In the genomic region with DNA sequence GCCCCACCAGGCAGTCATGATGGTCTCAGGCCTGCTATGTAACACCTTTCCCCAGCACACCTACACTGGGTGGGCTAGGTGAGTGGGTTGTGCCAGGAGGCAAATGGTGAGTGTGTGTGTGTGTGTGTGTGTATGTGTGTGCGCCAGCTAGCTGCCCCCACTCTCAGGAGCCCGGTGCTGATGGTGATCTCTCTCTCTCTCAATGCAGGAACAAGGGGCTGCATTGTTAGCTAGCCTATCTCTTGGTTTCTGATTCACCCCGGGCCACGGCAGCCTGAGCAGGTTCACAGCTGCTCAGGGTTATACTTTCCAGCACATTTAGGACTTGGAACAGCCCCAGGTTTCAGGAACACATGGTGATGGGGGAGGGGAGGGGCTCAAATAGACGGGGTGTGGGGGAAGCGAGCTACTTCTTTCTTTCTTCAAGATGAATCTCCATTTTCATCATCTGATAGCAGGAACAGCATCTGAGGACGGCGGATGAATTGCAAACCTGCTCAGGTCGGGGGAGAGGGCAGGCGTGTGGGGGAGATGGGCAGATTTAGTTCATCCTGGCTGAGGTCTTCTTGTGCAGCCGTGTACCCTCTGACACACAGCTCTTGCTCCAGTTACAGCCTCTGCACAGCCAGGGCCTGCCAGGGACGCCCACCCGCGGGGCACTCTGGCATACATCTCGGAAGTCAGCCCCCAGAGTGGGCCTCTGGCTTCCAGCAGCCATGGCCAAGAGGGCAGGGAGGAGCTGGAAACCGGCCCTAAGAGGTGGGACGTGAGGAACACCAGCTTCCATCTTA, we compare ENCODE assay signal across 11 cellular contexts.
DNase-seq lines count a peak whose midpoint lies in the region; ATAC-seq, FAIRE-seq and TF ChIP-seq lines count a peak whose summit lies in the region.
"Had no signal": no experiment of that assay in that cellular context is flagged by ENCODE, and none has a peak within 500 bp of the region (broad histone marks: within the 10 kb centered on the region; RNA-seq: fewer than 3 reads in every experiment).

No MANE protein-coding gene starts in this region.

- no peak for TF ChIP-seq POLR2A in HepG2 (IDR thresholded peaks at IDR 0.05; ENCODE audit: insufficient read depth in 1 of 2, low read depth in 2 of 2, low read length in 2 of 2)
- no peak for TF ChIP-seq POLR2A in right lobe of liver (IDR thresholded peaks at IDR 0.05)

- no peaks in the 10 kb centered on the region for H3K9me2 ChIP-seq in PC-9 (ENCODE audit: insufficient read depth)

- H3K14ac ChIP-seq in neuronal stem cell (ENCODE audit: low read length): peak overlapping the region; percentile 41

- H2AFZ ChIP-seq in HepG2 (ENCODE audit: low read length) (no peak overlapping the region), neuronal stem cell (ENCODE audit: low read length) (peak overlapping the region; percentile 17), PC-9 (no peak overlapping the region)

- H3K27ac ChIP-seq in HepG2 (ENCODE audit: extremely low read length, insufficient read depth, low read length) (no peak overlapping the region), right lobe of liver (no peak overlapping the region), neuronal stem cell (replicated peaks; ENCODE audit: low read length) (no peak overlapping the region), PC-9 (no peak overlapping the region), dorsolateral prefrontal cortex (peak overlapping the region in 7 of 59 donors; percentile 3 to 59 (median 9))

- no TSS peak for BruUV-seq in HepG2 (replicated peaks; lab: Mats Ljungman, UMichigan)
- BruUV-seq in PC-9 (replicated peaks; lab: Mats Ljungman, UMichigan): no TSS peak

- H3K79me2 ChIP-seq in HepG2 (ENCODE audit: insufficient read depth, low read length): no peaks in the 10 kb centered on the region
- no peaks in the 10 kb centered on the region for H3K79me2 ChIP-seq in PC-9 (ENCODE audit: low read depth)

- H3K4me3 ChIP-seq in HepG2 (replicated peaks in 1 of 3; ENCODE audit: insufficient read depth in 1 of 3, low read depth in 2 of 3, low read length in 3 of 3): no peak overlapping the region
- no peak overlapping the region for H3K4me3 ChIP-seq in right lobe of liver
- H3K4me3 ChIP-seq in neuronal stem cell (ENCODE audit: low read length in 2 of 2): no peak overlapping the region
- H3K4me3 ChIP-seq in PC-9: no peak overlapping the region
- no peak overlapping the region for H3K4me3 ChIP-seq in dorsolateral prefrontal cortex

- DNase-seq in HepG2 (ENCODE audit: low spot score) (peak; percentile 53), right lobe of liver (no peak), ecto neural progenitor cell (ENCODE audit: low spot score) (peak; percentile 43), neuronal stem cell (ENCODE audit: low spot score) (no peak), PC-9 (no peak), SHP77 (lab: John Stamatoyannopoulos, UW) (no peak), dorsolateral prefrontal cortex (no peak)
- DNase-seq: CD4-positive, alpha-beta memory T cell; cerebellar nuclear complex; NCI-H1436 treated with DMSO at 0.1 percent for 48 hours had no signal

- H3K9ac ChIP-seq in HepG2 (ENCODE audit: insufficient read depth, low read depth, low read length) (no peak overlapping the region), neuronal stem cell (ENCODE audit: low read depth, low read length, poor library complexity) (no peak overlapping the region)

- H3K79me1 ChIP-seq in neuronal stem cell (ENCODE audit: low read depth, low read length): no peaks in the 10 kb centered on the region

- H2BK15ac ChIP-seq in neuronal stem cell (ENCODE audit: low read length): peak overlapping the region; percentile 90

- H3K4me2 ChIP-seq in HepG2 (ENCODE audit: low read depth, low read length) (no peak overlapping the region; the same call in 1 of the 2 replicates), neuronal stem cell (ENCODE audit: insufficient read depth, low read length, poor library complexity, severe bottlenecking) (no peak overlapping the region), PC-9 (no peak overlapping the region)

- H3K9me3 ChIP-seq in HepG2 (ENCODE audit: low read length) (no peaks in the 10 kb centered on the region), right lobe of liver (no peaks in the 10 kb centered on the region), neuronal stem cell (replicated peaks in 1 of 2; ENCODE audit: control insufficient read depth in 2 of 2, insufficient read depth in 1 of 2, low read depth in 1 of 2, low read length in 2 of 2) (no peaks in the 10 kb centered on the region), PC-9 (ENCODE audit: insufficient read depth, low read depth) (no peaks in the 10 kb centered on the region)

- TF ChIP-seq CTCF in HepG2 (CRISPR knock-in tag; IDR thresholded peaks at IDR 0.05) (no peak), right lobe of liver (IDR thresholded peaks at IDR 0.05) (no peak), PC-9 (conservative IDR thresholded peaks at IDR 0.05) (no peak), dorsolateral prefrontal cortex (IDR thresholded peaks at IDR 0.05 in 54 of 56, conservative IDR thresholded peaks at IDR 0.05 in 2 of 56; ENCODE audit: low read depth in 1 of 56, partially characterized antibody in 56 of 56) (no peak)

- no peak overlapping the region for H2BK120ac ChIP-seq in neuronal stem cell (ENCODE audit: low read depth, low read length)

- H4K20me1 ChIP-seq in HepG2 (ENCODE audit: insufficient read depth, low read length): no peaks in the 10 kb centered on the region
- no peaks in the 10 kb centered on the region for H4K20me1 ChIP-seq in PC-9 (ENCODE audit: insufficient read depth)

- intact Hi-C loops in HepG2 (cut with micrococcal nuclease; ENCODE audit: unreplicated experiment): loop anchor here (10.0 kb wide), 1 partner anchor 410 kb away; no protein-coding TSS in a partner anchor
- intact Hi-C loops in right lobe of liver (cut with DNase I): no loop called here
- intact Hi-C loops in PC-9 (cut with micrococcal nuclease; ENCODE audit: unreplicated experiment): no loop called here
- intact Hi-C loops in dorsolateral prefrontal cortex (cut with DNase I): no loop called here

- H2BK5ac ChIP-seq in neuronal stem cell (ENCODE audit: low read length): peak overlapping the region; percentile 62

- no peak overlapping the region for H4K8ac ChIP-seq in neuronal stem cell (ENCODE audit: low read depth, low read length)

- H3K4ac ChIP-seq in neuronal stem cell (ENCODE audit: low read length): peak overlapping the region; percentile 53

- H3K4me1 ChIP-seq in HepG2 (ENCODE audit: insufficient read depth, low read length) (peaks cover 60% of the 10 kb centered on the region), right lobe of liver (peaks cover 0 to 18% (median 6%) of the 10 kb centered on the region in 4 donors), neuronal stem cell (ENCODE audit: control insufficient read depth in 2 of 2, insufficient read depth in 1 of 2, low read depth in 1 of 2, low read length in 2 of 2) (peaks cover 29% of the 10 kb centered on the region in 2 donors), PC-9 (replicated peaks; ENCODE audit: insufficient read depth) (peaks cover 41% of the 10 kb centered on the region)

- no peak overlapping the region for H3K23ac ChIP-seq in neuronal stem cell (ENCODE audit: low read depth, low read length, poor library complexity)

- no peaks in the 10 kb centered on the region for H3K36me3 ChIP-seq in HepG2 (replicated peaks in 1 of 2; ENCODE audit: control insufficient read depth in 1 of 2, insufficient read depth in 2 of 2, low read length in 2 of 2)
- H3K36me3 ChIP-seq in right lobe of liver: no peaks in the 10 kb centered on the region
- H3K36me3 ChIP-seq in neuronal stem cell (replicated peaks in 1 of 2; ENCODE audit: control insufficient read depth in 2 of 2, insufficient read depth in 2 of 2, low read length in 2 of 2): no peaks in the 10 kb centered on the region
- no peaks in the 10 kb centered on the region for H3K36me3 ChIP-seq in PC-9 (ENCODE audit: low read depth)

- peaks cover 3% of the 10 kb centered on the region; the same call in 1 of the 2 replicates for H3F3A ChIP-seq in PC-9 (ENCODE audit: insufficient read depth, low read depth)

- POLR2A ChIA-PET in HepG2 (lab: Yijun Ruan, JAX): interaction anchor here (1.0 to 1.7 kb wide), 2 partner anchors 16 to 138 kb away, joined by 3 to 4 read pairs; a partner anchor contains a TSS
- POLR2A ChIA-PET in PC-9 (lab: Charles Lee; ENCODE audit: unreplicated experiment): interaction anchor here (0.6 kb wide), 1 partner anchor 460 kb away, joined by 14 read pairs; no protein-coding TSS in a partner anchor

- no peak for FAIRE-seq in HepG2 (lab: Jason Lieb, UNC)

- TF ChIP-seq EP300 in HepG2 (IDR thresholded peaks at IDR 0.05; ENCODE audit: low read depth in 2 of 2, low read length in 2 of 2) (no peak), HepG2 (CRISPR knock-in tag; IDR thresholded peaks at IDR 0.05; ENCODE audit: borderline replicate concordance) (no peak)

- CTCF ChIA-PET in HepG2 (lab: Yijun Ruan, JAX; ENCODE audit: low intra/inter-chr PET ratio, low total read pairs): no interaction called here
- CTCF ChIA-PET in PC-9 (lab: Charles Lee): interaction anchor here (1.0 to 1.4 kb wide), 2 partner anchors 405 to 407 kb away, joined by 3 to 4 read pairs; no protein-coding TSS in a partner anchor

- peak overlapping the region; percentile 81 for H3K18ac ChIP-seq in neuronal stem cell (ENCODE audit: low read length)

- in situ Hi-C loops in HepG2 (cut with HindIII; ENCODE audit: extremely low pct_ligation_motif_present, low pct_unique_long_range_greater_than_20kb): loop anchor here (25.0 kb wide), 1 partner anchor 718 kb away; no protein-coding TSS in a partner anchor

- peak overlapping the region; percentile 91 for H2BK12ac ChIP-seq in neuronal stem cell (ENCODE audit: low read length)

- H3K27me3 ChIP-seq in HepG2 (ENCODE audit: control insufficient read depth in 1 of 2, insufficient read depth in 2 of 2, low read length in 2 of 2) (no peaks in the 10 kb centered on the region), right lobe of liver (no peaks in the 10 kb centered on the region), neuronal stem cell (ENCODE audit: control insufficient read depth in 3 of 3, insufficient read depth in 3 of 3, low read depth in 1 of 3, low read length in 3 of 3) (no peaks in the 10 kb centered on the region), PC-9 (ENCODE audit: insufficient read depth, low read depth) (no peaks in the 10 kb centered on the region), dorsolateral prefrontal cortex (no peaks in the 10 kb centered on the region)

- WGBS in HepG2 (ENCODE audit: low lambda C conversion rate): 39% methylated on average over 10 of the region's 17 CpGs
- 58% methylated on average over 6 of the region's 17 CpGs for WGBS in right lobe of liver (ENCODE audit: insufficient coverage, low coverage, low lambda C conversion rate, missing lambda C conversion rate)
- WGBS in neuronal stem cell (ENCODE audit: extremely low coverage in 2 of 2, insufficient read length in 2 of 2, insufficient replicate concordance in 1 of 2), 2 donors: no CpG with 5 or more reads among the region's 17 CpGs

- H4K91ac ChIP-seq in neuronal stem cell (ENCODE audit: low read depth, low read length, poor library complexity): no peak overlapping the region

- peak overlapping the region; percentile 93 for H2AK5ac ChIP-seq in neuronal stem cell (ENCODE audit: low read depth, low read length)

- peak; percentile 47; the same call in 2 of the 3 replicates for ATAC-seq in HepG2
- ATAC-seq in right lobe of liver: no peak
- no peak for ATAC-seq in HG02938 (IDR thresholded peaks at IDR 0.05; ENCODE audit: unreplicated experiment)

- TF ChIP-seq RAD21 in HepG2 (CRISPR knock-in tag; IDR thresholded peaks at IDR 0.05): no peak

Comparison
In these comparisons a context has a peak if more than half of its experiments do, and no peak if none do; other contexts are left out.
1. DNase-seq: peak in HepG2 (single experiment) and ecto neural progenitor cell (single experiment); none in right lobe of liver (0 of 3), neuronal stem cell (single experiment), PC-9 (0 of 2), SHP77 (0 of 2) and dorsolateral prefrontal cortex (0 of 10).